2 cellular contexts compared by ENCODE assay signal in genomic region chr1:182616130-182617074, GRCh38.
TF ChIP-seq lines count a peak whose summit lies in the region.

No MANE protein-coding gene starts in this region.

TF ChIP-seq in A549, 52 proteins besides CTCF, POLR2A, EP300 and RAD21:
- no peak for TF ChIP-seq HOXB5 (CRISPR knock-in tag; IDR thresholded peaks at IDR 0.05)
- TF ChIP-seq HES2 (IDR thresholded peaks at IDR 0.05), result no peak
- TF ChIP-seq GATA3 (IDR thresholded peaks at IDR 0.05; ENCODE audit: borderline replicate concordance), result no peak
- TF ChIP-seq CBX2 (IDR thresholded peaks at IDR 0.05; ENCODE audit: borderline replicate concordance, low read depth), result no peak

TF ChIP-seq in H1, 55 proteins besides CTCF, POLR2A, EP300 and RAD21:
- TF ChIP-seq JUN (IDR thresholded peaks at IDR 0.05; ENCODE audit: low read depth, low read length), result no peak
- no peak for TF ChIP-seq SIX5 (IDR thresholded peaks at IDR 0.05; ENCODE audit: low read depth, low read length)
- no peak for TF ChIP-seq KDM5A (IDR thresholded peaks at IDR 0.05; ENCODE audit: low read length)
- peak; percentile 46 for TF ChIP-seq TBP (IDR thresholded peaks at IDR 0.05; ENCODE audit: low read depth, low read length)
- TF ChIP-seq NRF1 (IDR thresholded peaks at IDR 0.05; ENCODE audit: low read depth, low read length), result no peak
- TF ChIP-seq CHD1 (IDR thresholded peaks at IDR 0.05; ENCODE audit: low read depth, low read length), result no peak
- peak; percentile 79; the same call in 1 of the 2 replicates for TF ChIP-seq ATF3 (IDR thresholded peaks at IDR 0.05; ENCODE audit: insufficient read depth, low read depth, low read length)
- TF ChIP-seq TCF12 (IDR thresholded peaks at IDR 0.05; ENCODE audit: low read depth, low read length), result peak; percentile 70; the same call in 1 of the 2 replicates
- TF ChIP-seq SAP30 (IDR thresholded peaks at IDR 0.05; ENCODE audit: insufficient read depth, insufficient replicate concordance, low read length), result no peak
- peak; percentile 76 for TF ChIP-seq JUND (IDR thresholded peaks at IDR 0.05; ENCODE audit: low read length)
- TF ChIP-seq CBX5 (IDR thresholded peaks at IDR 0.05; ENCODE audit: low read depth, low read length), result no peak
- no peak for TF ChIP-seq POU5F1 (IDR thresholded peaks at IDR 0.05; ENCODE audit: low read depth, low read length)
- no peak for TF ChIP-seq EGR1 (IDR thresholded peaks at IDR 0.05; ENCODE audit: borderline replicate concordance, low read depth, low read length)
- no peak for TF ChIP-seq TAF7 (optimal IDR thresholded peaks at IDR 0.05; ENCODE audit: borderline replicate concordance, low read depth, low read length)
- no peak for TF ChIP-seq BRCA1 (IDR thresholded peaks at IDR 0.05; ENCODE audit: low read depth, low read length)
- no peak for TF ChIP-seq ASH2L (IDR thresholded peaks at IDR 0.05; ENCODE audit: low read length)
- no peak for TF ChIP-seq CREB1 (IDR thresholded peaks at IDR 0.05)
- TF ChIP-seq MAFK (IDR thresholded peaks at IDR 0.05; ENCODE audit: low read depth, low read length), result no peak
- TF ChIP-seq SP4 (IDR thresholded peaks at IDR 0.05; ENCODE audit: low read length), result no peak
- 0 out of 2 replicates have a peak, but pooled peaks have one; percentile 42 for TF ChIP-seq TAF1 (IDR thresholded peaks at IDR 0.05; ENCODE audit: low read depth, low read length)
- no peak for TF ChIP-seq USF2 (IDR thresholded peaks at IDR 0.05; ENCODE audit: low read length)
- TF ChIP-seq MAX (IDR thresholded peaks at IDR 0.05), result 0 out of 2 replicates have a peak, but pooled peaks have one; percentile 12
- no peak for TF ChIP-seq RXRA (IDR thresholded peaks at IDR 0.05; ENCODE audit: insufficient read depth, low read depth, low read length)
- no peak for TF ChIP-seq SIRT6 (IDR thresholded peaks at IDR 0.05; ENCODE audit: low read length)
- no peak for TF ChIP-seq SIN3A (conservative IDR thresholded peaks at IDR 0.05 in 1 of 2, IDR thresholded peaks at IDR 0.05 in 1 of 2; ENCODE audit: low read depth in 1 of 2, low read length in 2 of 2)
- no peak for TF ChIP-seq CHD7 (IDR thresholded peaks at IDR 0.05; ENCODE audit: insufficient replicate concordance, low read length)
- no peak for TF ChIP-seq KDM1A (IDR thresholded peaks at IDR 0.05; ENCODE audit: borderline replicate concordance, low read length)
- TF ChIP-seq POLR2AphosphoS5 (IDR thresholded peaks at IDR 0.05; ENCODE audit: low read depth, low read length), result peak; percentile 44; the same call in 1 of the 2 replicates
- no peak for TF ChIP-seq KDM4A (IDR thresholded peaks at IDR 0.05; ENCODE audit: low read depth, low read length, severe bottlenecking)
- no peak for TF ChIP-seq BACH1 (IDR thresholded peaks at IDR 0.05; ENCODE audit: low read length)
- peak; percentile 98 for TF ChIP-seq CEBPB (IDR thresholded peaks at IDR 0.05; ENCODE audit: low read depth, low read length)
- no peak for TF ChIP-seq CTBP2 (IDR thresholded peaks at IDR 0.05; ENCODE audit: borderline replicate concordance, insufficient read depth, insufficient read length, low read length)
- TF ChIP-seq GTF2F1 (IDR thresholded peaks at IDR 0.05; ENCODE audit: borderline replicate concordance, low read depth, low read length), result no peak
- TF ChIP-seq RNF2 (IDR thresholded peaks at IDR 0.05; ENCODE audit: borderline replicate concordance, low read depth, low read length, missing control alignments, poor library complexity, severe bottlenecking), result no peak
- no peak for TF ChIP-seq RFX5 (IDR thresholded peaks at IDR 0.05; ENCODE audit: borderline replicate concordance, low read depth, low read length)
- no peak for TF ChIP-seq CBX8 (IDR thresholded peaks at IDR 0.05; ENCODE audit: borderline replicate concordance, low read depth, low read length)
